ENCODE assay signal across 8 cellular contexts in genomic region chr13:114226699-114227323, GRCh38. TPM values are rescaled to one million over a fixed set of nuclear protein-coding genes. Genes with fewer than 3 reads are reported as not detected.
DNase-seq lines count a peak whose midpoint lies in the region; ATAC-seq and FAIRE-seq lines count a peak whose summit lies in the region.

No MANE protein-coding gene starts in this region.

- H3K4ac ChIP-seq in mesendoderm (ENCODE audit: low read depth, low read length): no peak overlapping the region

- peak; percentile 97 for FAIRE-seq in GM19239 (lab: Jason Lieb, UNC)

- no peaks in the 10 kb centered on the region for H3K79me2 ChIP-seq in mesendoderm (ENCODE audit: control insufficient read depth, insufficient read depth, low read length)

- H3K9me3 Mint-ChIP-seq in activated CD8-positive, alpha-beta T cell treated with anti-CD3 and anti-CD28 coated beads, Interleukin-2, amount 10 ng/mL, durations not matched to agents 7 days and 5 days (ENCODE audit: insufficient read depth): no peaks in the 10 kb centered on the region

- H3K9ac ChIP-seq in BLaER1 (no peak overlapping the region), mesendoderm (ENCODE audit: low read length) (no peak overlapping the region)

- H2BK15ac ChIP-seq in mesendoderm (replicated peaks; ENCODE audit: low read depth): no peak overlapping the region

- no peak overlapping the region for H3K27ac ChIP-seq in BLaER1
- no peak overlapping the region for H3K27ac ChIP-seq in mesendoderm (ENCODE audit: low read depth, low read length)

- POLR2A ChIA-PET in activated CD8-positive, alpha-beta T cell treated with anti-CD3 and anti-CD28 coated beads, Interleukin-2, amount 10 ng/mL, durations not matched to agents 7 days and 5 days (lab: Charles Lee): interaction anchor here (0.7 kb wide), 1 partner anchor 159 kb away, joined by 3 read pairs; no protein-coding TSS in a partner anchor

- H3K23ac ChIP-seq in mesendoderm (ENCODE audit: low read length): no peak overlapping the region

- H3K4me1 ChIP-seq in BLaER1: peaks cover 37% of the 10 kb centered on the region
- peaks cover 2% of the 10 kb centered on the region for H3K4me1 ChIP-seq in mesendoderm (ENCODE audit: control insufficient read depth, low read depth, low read length)

- no peaks in the 10 kb centered on the region for H3K36me3 ChIP-seq in BLaER1
- H3K36me3 ChIP-seq in mesendoderm (ENCODE audit: control insufficient read depth, insufficient read depth, low read length): no peaks in the 10 kb centered on the region

- no peak overlapping the region for H3K18ac ChIP-seq in mesendoderm (ENCODE audit: low read length)

- no peaks in the 10 kb centered on the region for H3K79me1 ChIP-seq in mesendoderm (ENCODE audit: low read length)

- H4K20me1 ChIP-seq in BLaER1: no peaks in the 10 kb centered on the region

- no peaks in the 10 kb centered on the region for H3K27me3 ChIP-seq in BLaER1
- no peaks in the 10 kb centered on the region for H3K27me3 ChIP-seq in mesendoderm (ENCODE audit: insufficient read depth, low read length, poor library complexity)

- peaks cover 20% of the 10 kb centered on the region for H3K27me3 Mint-ChIP-seq in activated CD8-positive, alpha-beta T cell treated with anti-CD3 and anti-CD28 coated beads, Interleukin-2, amount 10 ng/mL, durations not matched to agents 7 days and 5 days (ENCODE audit: low read depth)

- H2BK5ac ChIP-seq in mesendoderm (ENCODE audit: low read length): no peak overlapping the region

- H3K4me3 Mint-ChIP-seq in activated CD8-positive, alpha-beta T cell treated with anti-CD3 and anti-CD28 coated beads, Interleukin-2, amount 10 ng/mL, durations not matched to agents 7 days and 5 days: no peak overlapping the region

- H3K4me3 ChIP-seq in BLaER1 (no peak overlapping the region), mesendoderm (ENCODE audit: low read length) (no peak overlapping the region)

- H3K56ac ChIP-seq in mesendoderm (ENCODE audit: low read length): no peak overlapping the region

- no CpG with 5 or more reads among the region's 19 CpGs for WGBS in mesendoderm (ENCODE audit: extremely low coverage, insufficient coverage, low lambda C conversion rate)

- no peaks in the 10 kb centered on the region for H3K36me3 Mint-ChIP-seq in activated CD8-positive, alpha-beta T cell treated with anti-CD3 and anti-CD28 coated beads, Interleukin-2, amount 10 ng/mL, durations not matched to agents 7 days and 5 days (ENCODE audit: low read depth)

- peak; percentile 66 for ATAC-seq in HG03521 (IDR thresholded peaks at IDR 0.05; ENCODE audit: unreplicated experiment)
- peak; percentile 93 for ATAC-seq in activated CD8-positive, alpha-beta T cell treated with anti-CD3 and anti-CD28 coated beads, Interleukin-2, amount 10 ng/mL, durations not matched to agents 7 days and 5 days

- H3K27ac Mint-ChIP-seq in activated CD8-positive, alpha-beta T cell treated with anti-CD3 and anti-CD28 coated beads, Interleukin-2, amount 10 ng/mL, durations not matched to agents 7 days and 5 days: peak overlapping the region; percentile 57

- H3K4me2 ChIP-seq in BLaER1: peak overlapping the region; percentile 42
- no peak overlapping the region for H3K4me2 ChIP-seq in mesendoderm (ENCODE audit: low read length)

- no peak overlapping the region for H2BK120ac ChIP-seq in mesendoderm (ENCODE audit: low read depth, low read length)

- H3K9me3 ChIP-seq in BLaER1: no peaks in the 10 kb centered on the region

- H3K4me1 Mint-ChIP-seq in activated CD8-positive, alpha-beta T cell treated with anti-CD3 and anti-CD28 coated beads, Interleukin-2, amount 10 ng/mL, durations not matched to agents 7 days and 5 days (ENCODE audit: low read depth): peaks cover 28% of the 10 kb centered on the region

- CTCF ChIA-PET in activated CD8-positive, alpha-beta T cell treated with anti-CD3 and anti-CD28 coated beads, Interleukin-2, amount 10 ng/mL, durations not matched to agents 7 days and 5 days (lab: Charles Lee): interaction anchor here (0.7 to 2.0 kb wide), 11 partner anchors 9 to 471 kb away, joined by 3 to 13 read pairs (median 4); no protein-coding TSS in a partner anchor

- no peak overlapping the region for H2AK5ac ChIP-seq in mesendoderm (ENCODE audit: low read length)

- DNase-seq in GM19239 (ENCODE audit: insufficient read length, low spot score) (peak; percentile 72), NCI-H82 treated with DMSO at 0.1 percent for 48 hours (lab: John Stamatoyannopoulos, UW; ENCODE audit: unreplicated experiment) (peak; percentile 57), mesendoderm (peak; percentile 94)
- peak; percentile 89 for DNase-seq in activated CD8-positive, alpha-beta T cell treated with anti-CD3 and anti-CD28 coated beads, Interleukin-2, amount 10 ng/mL, durations not matched to agents 7 days and 5 days
- DNase-seq in effector CD8-positive, alpha-beta T cell (lab: John Stamatoyannopoulos, UW): peak; percentile 73
- DNase-seq in stimulated activated CD8-positive, alpha-beta memory T cell treated with anti-CD3 and anti-CD28 coated beads, Interleukin-15, amount 100 ng/mL, for 48 hours (ENCODE audit: low read depth in 2 of 2): peak; percentile 70 to 71

- no peak overlapping the region for H4K5ac ChIP-seq in mesendoderm (ENCODE audit: low read length)

- H4K8ac ChIP-seq in mesendoderm (ENCODE audit: low read depth, low read length): no peak overlapping the region

RNA-seq across cellular contexts. Expression of gene CDC16, which starts 7.9 kb away (rescaled TPM):
- 10 to 100 TPM; 71.4 to 74.7 TPM for total RNA-seq in activated CD8-positive, alpha-beta T cell treated with anti-CD3 and anti-CD28 coated beads, Interleukin-2, amount 10 ng/mL, durations not matched to agents 7 days and 5 days
- 64.0 TPM for polyA plus RNA-seq in mesendoderm (2013, experiment 1 of 2)
- 63.4 TPM for polyA plus RNA-seq in mesendoderm (2013, experiment 2 of 2)

RNA-seq across cellular contexts. Expression of gene CFAP97D2, which starts 47.8 kb away (rescaled TPM):
- total RNA-seq in activated CD8-positive, alpha-beta T cell treated with anti-CD3 and anti-CD28 coated beads, Interleukin-2, amount 10 ng/mL, durations not matched to agents 7 days and 5 days: not detected
- polyA plus RNA-seq in mesendoderm (2013, experiment 1 of 2): not detected
- polyA plus RNA-seq in mesendoderm (2013, experiment 2 of 2): not detected

RNA-seq across cellular contexts. Expression of gene UPF3A, which starts 54.6 kb away (rescaled TPM):
- total RNA-seq in activated CD8-positive, alpha-beta T cell treated with anti-CD3 and anti-CD28 coated beads, Interleukin-2, amount 10 ng/mL, durations not matched to agents 7 days and 5 days: 10 to 100 TPM; 53.3 to 58.8 TPM
- polyA plus RNA-seq in mesendoderm (2013, experiment 1 of 2): 62.2 TPM
- 61.0 TPM for polyA plus RNA-seq in mesendoderm (2013, experiment 2 of 2)
